Comparison of ENCODE assay signal across 2 cellular contexts in genomic region chr2:178523596-178524134, GRCh38.
TF ChIP-seq lines count a peak whose summit lies in the region.

No MANE protein-coding gene starts in this region.

TF ChIP-seq in A549, 52 proteins besides CTCF, POLR2A, EP300 and RAD21 (continued from another document):
- no peak for TF ChIP-seq ZC3H11A (IDR thresholded peaks at IDR 0.05)

TF ChIP-seq in SK-N-SH, 30 proteins besides CTCF, POLR2A, EP300 and RAD21 (continued from another document):
- TF ChIP-seq EZH2phosphoT487 (IDR thresholded peaks at IDR 0.05; ENCODE audit: borderline replicate concordance, low read depth) (no peak), RXRA (IDR thresholded peaks at IDR 0.05; ENCODE audit: borderline replicate concordance, low read depth) (no peak)
